ENCODE assay signal across 1 cellular context in the genomic region with DNA sequence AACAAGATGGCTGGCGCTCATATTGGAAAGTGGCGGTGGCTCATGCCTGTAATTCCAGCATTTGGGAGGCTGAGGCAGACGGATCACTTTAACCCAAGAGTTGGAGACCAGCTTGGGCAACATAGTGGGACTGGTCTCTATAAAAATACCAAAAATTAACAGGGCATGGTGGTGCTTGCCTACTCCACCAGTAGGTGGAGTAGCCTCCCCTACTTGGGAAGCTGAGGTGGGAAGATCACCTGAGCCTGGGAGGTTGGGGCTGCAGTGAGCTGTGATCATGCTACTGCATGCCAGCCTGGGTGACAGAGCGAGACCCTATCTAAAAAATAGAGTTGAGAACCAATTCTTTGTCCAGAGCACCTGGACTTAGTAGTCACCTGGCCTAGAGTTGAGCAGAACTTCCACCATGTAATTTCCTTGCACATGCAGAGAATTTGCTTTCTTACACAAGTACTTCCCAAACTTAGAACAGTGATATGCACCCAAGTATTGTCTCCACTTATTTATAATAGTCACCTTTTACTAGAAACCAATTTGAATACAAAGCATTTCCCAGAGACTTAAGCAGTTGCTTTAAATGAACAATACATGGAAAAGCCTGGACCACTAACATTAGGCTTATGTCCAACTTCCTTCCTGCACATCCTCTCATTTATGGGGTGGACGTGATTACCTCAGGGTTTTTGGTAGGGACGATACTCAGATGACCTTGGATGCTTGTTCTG.
TF ChIP-seq lines count a peak whose summit lies in the region.

No MANE protein-coding gene starts in this region.

TF ChIP-seq in H1, 55 proteins besides CTCF, POLR2A, EP300 and RAD21 (continued from another document):
- TF ChIP-seq CHD7 (IDR thresholded peaks at IDR 0.05; ENCODE audit: insufficient replicate concordance, low read length) (no peak), SAP30 (IDR thresholded peaks at IDR 0.05; ENCODE audit: insufficient read depth, insufficient replicate concordance, low read length) (no peak), PHF8 (conservative IDR thresholded peaks at IDR 0.05; ENCODE audit: low read depth, low read length) (no peak), EGR1 (IDR thresholded peaks at IDR 0.05; ENCODE audit: borderline replicate concordance, low read depth, low read length) (no peak), RFX5 (IDR thresholded peaks at IDR 0.05; ENCODE audit: borderline replicate concordance, low read depth, low read length) (no peak), ASH2L (IDR thresholded peaks at IDR 0.05; ENCODE audit: low read length) (no peak), ZNF274 (IDR thresholded peaks at IDR 0.05; ENCODE audit: borderline replicate concordance, extremely low read depth, low read length) (no peak), SP2 (IDR thresholded peaks at IDR 0.05; ENCODE audit: low read length) (no peak), BCL11A (IDR thresholded peaks at IDR 0.05; ENCODE audit: low read depth in 2 of 2, low read length in 2 of 2) (no peak), HDAC2 (IDR thresholded peaks at IDR 0.05; ENCODE audit: borderline replicate concordance in 1 of 2, low read depth in 2 of 2, low read length in 2 of 2) (no peak), TCF12 (IDR thresholded peaks at IDR 0.05; ENCODE audit: low read depth, low read length) (no peak), MAFK (IDR thresholded peaks at IDR 0.05; ENCODE audit: low read depth, low read length) (no peak), CHD2 (IDR thresholded peaks at IDR 0.05; ENCODE audit: low read length) (no peak), CBX8 (IDR thresholded peaks at IDR 0.05; ENCODE audit: borderline replicate concordance, low read depth, low read length) (no peak), CBX5 (IDR thresholded peaks at IDR 0.05; ENCODE audit: low read depth, low read length) (no peak), SIX5 (IDR thresholded peaks at IDR 0.05; ENCODE audit: low read depth, low read length) (no peak), GTF2F1 (IDR thresholded peaks at IDR 0.05; ENCODE audit: borderline replicate concordance, low read depth, low read length) (no peak), YY1 (IDR thresholded peaks at IDR 0.05; ENCODE audit: low read depth, low read length) (no peak)
